In genomic region chr10:71218046-71218832, GRCh38 we compare ENCODE assay signal across 9 cellular contexts. TPM values are rescaled to one million over a fixed set of nuclear protein-coding genes. Genes with fewer than 3 reads are reported as not detected.
A peak's percentile ranks its signal among the peaks of the same experiment; 100 is the strongest.
DNase-seq lines count a peak whose midpoint lies in the region; ATAC-seq, FAIRE-seq and TF ChIP-seq lines count a peak whose summit lies in the region.
"Had no signal": no experiment of that assay in that cellular context is flagged by ENCODE, and none has a peak within 500 bp of the region (broad histone marks: within the 10 kb centered on the region; RNA-seq: fewer than 3 reads in every experiment).

No MANE protein-coding gene starts in this region.

- no TSS peak for BruUV-seq in MCF 10A (replicated peaks; lab: Mats Ljungman, UMichigan)
- BruUV-seq in HepG2 (replicated peaks; lab: Mats Ljungman, UMichigan), result no TSS peak

- CTCF ChIA-PET in MCF 10A (lab: Yijun Ruan, JAX), result interaction anchor here (0.6 to 1.6 kb wide), 4 partner anchors 23 to 315 kb away, joined by 3 to 4 read pairs (median 3); no protein-coding TSS in a partner anchor
- CTCF ChIA-PET in HepG2 (lab: Yijun Ruan, JAX; ENCODE audit: low intra/inter-chr PET ratio, low total read pairs), result no interaction called here

- H3K9me3 ChIP-seq in HepG2 (ENCODE audit: low read length), result no peaks in the 10 kb centered on the region

- peaks cover 9% of the 10 kb centered on the region for H3K4me1 ChIP-seq in HepG2 (ENCODE audit: insufficient read depth, low read length)

- intact Hi-C loops in MCF 10A (cut with micrococcal nuclease) (no loop called here), HepG2 (cut with micrococcal nuclease; ENCODE audit: unreplicated experiment) (loop anchor here (10.0 kb wide), 1 partner anchor 293 kb away; no protein-coding TSS in a partner anchor)

- no peak for DNase-seq in activated T-cell treated with anti-CD3 and anti-CD28 coated beads, Interleukin-2, amount 50 U/mL, for 72 hours
- no peak for DNase-seq in activated T-cell treated with anti-CD3 and anti-CD28 coated beads, Interleukin-2, amount 50 U/mL, for 48 hours
- peak; percentile 80 for DNase-seq in MCF 10A (ENCODE audit: unreplicated experiment)
- peak; percentile 20 for DNase-seq in HepG2 (ENCODE audit: low spot score)
- peak; percentile 86 for DNase-seq in urothelium cell line (ENCODE audit: low spot score)
- DNase-seq in NCI-H128 (lab: John Stamatoyannopoulos, UW; ENCODE audit: unreplicated experiment), result no peak
- DNase-seq in stimulated activated naive CD4-positive, alpha-beta T cell treated with Interleukin-2 at 50 U/mL for 16 hours (lab: John Stamatoyannopoulos, UW), result no peak
- no peak for DNase-seq in NCI-H82 (lab: John Stamatoyannopoulos, UW)

- TF ChIP-seq CTCF in MCF 10A (IDR thresholded peaks at IDR 0.05; ENCODE audit: unreplicated experiment) (no peak), HepG2 (CRISPR knock-in tag; IDR thresholded peaks at IDR 0.05) (no peak)

- no peaks in the 10 kb centered on the region for H3K9me3 Mint-ChIP-seq in activated T-cell treated with anti-CD3 and anti-CD28 coated beads, Interleukin-2, amount 50 U/mL, for 72 hours
- no peaks in the 10 kb centered on the region for H3K9me3 Mint-ChIP-seq in MCF 10A (ENCODE audit: unreplicated experiment)

- H3K27me3 ChIP-seq in HepG2 (ENCODE audit: control insufficient read depth in 1 of 2, insufficient read depth in 2 of 2, low read length in 2 of 2), result peaks cover 15 to 54% of the 10 kb centered on the region in 2 experiments

- no peak overlapping the region for H3K4me3 ChIP-seq in HepG2 (replicated peaks in 1 of 3; ENCODE audit: insufficient read depth in 1 of 3, low read depth in 2 of 3, low read length in 3 of 3)

- no peaks in the 10 kb centered on the region for H3K36me3 ChIP-seq in HepG2 (replicated peaks in 1 of 2; ENCODE audit: control insufficient read depth in 1 of 2, insufficient read depth in 2 of 2, low read length in 2 of 2)

- POLR2A ChIA-PET in MCF 10A (lab: Yijun Ruan, JAX) (interaction anchor here (0.6 to 9.3 kb wide), 8 partner anchors 11 to 384 kb away, joined by 3 to 146 read pairs (median 4); no protein-coding TSS in a partner anchor), HepG2 (lab: Yijun Ruan, JAX) (no interaction called here)

- H3K27ac ChIP-seq in HepG2 (ENCODE audit: extremely low read length, insufficient read depth, low read length), result no peak overlapping the region

- in situ Hi-C loops in HepG2 (cut with HindIII; ENCODE audit: extremely low pct_ligation_motif_present, low pct_unique_long_range_greater_than_20kb), result no loop called here

- ATAC-seq in activated T-cell treated with anti-CD3 and anti-CD28 coated beads, Interleukin-2, amount 50 U/mL, for 72 hours (replicated peaks in 1 of 2), result no peak
- no peak; the same call in 1 of the 3 replicates for ATAC-seq in HepG2

- no peak for TF ChIP-seq EP300 in HepG2 (IDR thresholded peaks at IDR 0.05; ENCODE audit: low read depth in 2 of 2, low read length in 2 of 2)
- no peak for TF ChIP-seq EP300 in HepG2 (CRISPR knock-in tag; IDR thresholded peaks at IDR 0.05; ENCODE audit: borderline replicate concordance)

- no peaks in the 10 kb centered on the region for H3K79me2 ChIP-seq in HepG2 (ENCODE audit: insufficient read depth, low read length)

- H2AFZ ChIP-seq in HepG2 (ENCODE audit: low read length), result no peak overlapping the region

- peak overlapping the region; percentile 20 to 74 for H3K4me3 Mint-ChIP-seq in activated T-cell treated with anti-CD3 and anti-CD28 coated beads, Interleukin-2, amount 50 U/mL, for 72 hours
- peak overlapping the region; percentile 79 for H3K4me3 Mint-ChIP-seq in MCF 10A (ENCODE audit: unreplicated experiment)

- no peak for TF ChIP-seq POLR2A in HepG2 (IDR thresholded peaks at IDR 0.05; ENCODE audit: insufficient read depth in 1 of 2, low read depth in 2 of 2, low read length in 2 of 2)

- H3K27ac Mint-ChIP-seq in activated T-cell treated with anti-CD3 and anti-CD28 coated beads, Interleukin-2, amount 50 U/mL, for 72 hours, result no peak overlapping the region
- H3K27ac Mint-ChIP-seq in MCF 10A (ENCODE audit: low read depth, unreplicated experiment), result peak overlapping the region; percentile 8

- H3K4me2 ChIP-seq in HepG2 (ENCODE audit: low read depth, low read length), result no peak overlapping the region

- H4K20me1 ChIP-seq in HepG2 (ENCODE audit: insufficient read depth, low read length), result no peaks in the 10 kb centered on the region

- peaks cover 46% of the 10 kb centered on the region for H3K27me3 Mint-ChIP-seq in activated T-cell treated with anti-CD3 and anti-CD28 coated beads, Interleukin-2, amount 50 U/mL, for 72 hours (ENCODE audit: low read depth)
- no peaks in the 10 kb centered on the region for H3K27me3 Mint-ChIP-seq in MCF 10A (ENCODE audit: insufficient read depth, unreplicated experiment)

- FAIRE-seq in HepG2 (lab: Jason Lieb, UNC), result no peak
- peak; percentile 99 for FAIRE-seq in urothelium cell line (lab: Jason Lieb, UNC)
- FAIRE-seq: G401.6 had no signal

- H3K4me1 Mint-ChIP-seq in activated T-cell treated with anti-CD3 and anti-CD28 coated beads, Interleukin-2, amount 50 U/mL, for 72 hours (ENCODE audit: low read depth), result peaks cover 9% of the 10 kb centered on the region
- H3K4me1 Mint-ChIP-seq in MCF 10A (ENCODE audit: insufficient read depth, unreplicated experiment), result peaks cover 25% of the 10 kb centered on the region

- no peak overlapping the region for H3K9ac ChIP-seq in HepG2 (ENCODE audit: insufficient read depth, low read depth, low read length)

- WGBS in HepG2 (ENCODE audit: low lambda C conversion rate), result 59% methylated on average over 4 of the region's 5 CpGs

- TF ChIP-seq RAD21 in HepG2 (CRISPR knock-in tag; IDR thresholded peaks at IDR 0.05), result no peak

- no peaks in the 10 kb centered on the region for H3K36me3 Mint-ChIP-seq in activated T-cell treated with anti-CD3 and anti-CD28 coated beads, Interleukin-2, amount 50 U/mL, for 72 hours (ENCODE audit: insufficient read depth in 2 of 2)
- H3K36me3 Mint-ChIP-seq in MCF 10A (ENCODE audit: insufficient read depth, unreplicated experiment), result peaks cover 5% of the 10 kb centered on the region

TF ChIP-seq in HepG2, 621 proteins besides CTCF, POLR2A, EP300 and RAD21:
- TF ChIP-seq GTF3A (CRISPR knock-in tag; conservative IDR thresholded peaks at IDR 0.05) (no peak), ZNF263 (CRISPR knock-in tag; IDR thresholded peaks at IDR 0.05) (peak; percentile 29; the same call in 1 of the 2 replicates), FOSL2 (CRISPR knock-in tag; IDR thresholded peaks at IDR 0.05) (peak; percentile 45; the same call in 1 of the 2 replicates)
TF ChIP-seq in HepG2: peak in this region for 2.

RNA-seq across cellular contexts. Expression of gene UNC5B, which starts 5.9 kb away (rescaled TPM):
- total RNA-seq in activated T-cell treated with anti-CD3 and anti-CD28 coated beads, Interleukin-2, amount 50 U/mL, for 72 hours, result under 1 TPM; 0.05 to 0.12 TPM
- total RNA-seq in MCF 10A (2022) (80.5 and 82.4 TPM in 2 replicates), HepG2 (2016; rRNA removed; fragmentation: Illumina TruSeq; extraction: Trizol) (0.07 TPM in 1 of 2 replicates, not detected in the other)
- total RNA-seq in HepG2 (2016; cell fraction: cytosol; rRNA removed; fragmentation: Illumina TruSeq; extraction: Trizol; ENCODE audit: low read depth), result not detected in 2 replicates
- 0.04 TPM in 1 of 2 replicates, not detected in the other for total RNA-seq in HepG2 (2016; cell fraction: insoluble cytoplasmic fraction; rRNA removed; fragmentation: Illumina TruSeq; extraction: Trizol)
- total RNA-seq in HepG2 (2016; cell fraction: membrane; rRNA removed; fragmentation: Illumina TruSeq; extraction: Trizol), result not detected in 2 replicates
- total RNA-seq in HepG2 (2016; cell fraction: nucleus; rRNA removed; fragmentation: Illumina TruSeq; extraction: Trizol), result 0.06 TPM in 2 replicates
- polyA plus RNA-seq in HepG2 (2011; rRNA removed), result 0.07 and 0.13 TPM in 2 replicates
- polyA plus RNA-seq in HepG2 (2011; cell fraction: cytosol; rRNA removed), result 0.05 and 0.08 TPM in 2 replicates
- polyA plus RNA-seq in HepG2 (2011; cell fraction: nucleus; rRNA removed), result 0.21 and 0.24 TPM in 2 replicates
- polyA plus RNA-seq in HepG2 (2012), result 0.13 and 0.21 TPM in 2 replicates
- polyA plus RNA-seq in HepG2 (2016; cell fraction: cytosol; fragmentation: Illumina TruSeq; extraction: Trizol; ENCODE audit: low read depth), result not detected in 2 replicates
- polyA plus RNA-seq in HepG2 (2016; cell fraction: insoluble cytoplasmic fraction; fragmentation: Illumina TruSeq; extraction: Trizol; ENCODE audit: low read depth), result 0.04 TPM in 1 of 2 replicates, not detected in the other
- 0.02 TPM in 1 of 2 replicates, not detected in the other for polyA plus RNA-seq in HepG2 (2016; cell fraction: membrane; fragmentation: Illumina TruSeq; extraction: Trizol; ENCODE audit: low read depth)
- 0.07 and 0.16 TPM in 2 replicates for polyA plus RNA-seq in HepG2 (2016; cell fraction: nucleus; fragmentation: Illumina TruSeq; extraction: Trizol; ENCODE audit: insufficient read depth, low read depth)
- polyA minus RNA-seq in HepG2 (2011; rRNA and poly(A)+ RNA removed; ENCODE audit: low replicate concordance), result 0.38 and 7.2 TPM in 2 replicates
- polyA minus RNA-seq in HepG2 (2011; cell fraction: cytosol; rRNA and poly(A)+ RNA removed), result 0.10 TPM in 1 of 2 replicates, not detected in the other
- polyA minus RNA-seq in HepG2 (2011; cell fraction: nucleus; rRNA and poly(A)+ RNA removed), result 0.12 and 0.13 TPM in 2 replicates

Comparison
In these comparisons a context has a peak if more than half of its experiments do, and no peak if none do; other contexts are left out.
1. DNase-seq: peak in MCF 10A (single experiment), HepG2 (single experiment) and urothelium cell line (single experiment); none in activated T-cell treated with anti-CD3 and anti-CD28 coated beads, Interleukin-2, amount 50 U/mL, for 72 hours (0 of 2), activated T-cell treated with anti-CD3 and anti-CD28 coated beads, Interleukin-2, amount 50 U/mL, for 48 hours (0 of 2), NCI-H128 (single experiment), stimulated activated naive CD4-positive, alpha-beta T cell treated with Interleukin-2 at 50 U/mL for 16 hours (single experiment) and NCI-H82 (single experiment).
2. RNA of gene UNC5B, which starts 5.9 kb away (total RNA-seq): 80.5 to 82.4 TPM in MCF 10A; 0.05 to 0.12 TPM in activated T-cell treated with anti-CD3 and anti-CD28 coated beads, Interleukin-2, amount 50 U/mL, for 72 hours and 0.04 to 0.07 TPM in HepG2; every median in the first group is over 10 times any median in the second.